1 cellular context compared by ENCODE assay signal in the genomic region with DNA sequence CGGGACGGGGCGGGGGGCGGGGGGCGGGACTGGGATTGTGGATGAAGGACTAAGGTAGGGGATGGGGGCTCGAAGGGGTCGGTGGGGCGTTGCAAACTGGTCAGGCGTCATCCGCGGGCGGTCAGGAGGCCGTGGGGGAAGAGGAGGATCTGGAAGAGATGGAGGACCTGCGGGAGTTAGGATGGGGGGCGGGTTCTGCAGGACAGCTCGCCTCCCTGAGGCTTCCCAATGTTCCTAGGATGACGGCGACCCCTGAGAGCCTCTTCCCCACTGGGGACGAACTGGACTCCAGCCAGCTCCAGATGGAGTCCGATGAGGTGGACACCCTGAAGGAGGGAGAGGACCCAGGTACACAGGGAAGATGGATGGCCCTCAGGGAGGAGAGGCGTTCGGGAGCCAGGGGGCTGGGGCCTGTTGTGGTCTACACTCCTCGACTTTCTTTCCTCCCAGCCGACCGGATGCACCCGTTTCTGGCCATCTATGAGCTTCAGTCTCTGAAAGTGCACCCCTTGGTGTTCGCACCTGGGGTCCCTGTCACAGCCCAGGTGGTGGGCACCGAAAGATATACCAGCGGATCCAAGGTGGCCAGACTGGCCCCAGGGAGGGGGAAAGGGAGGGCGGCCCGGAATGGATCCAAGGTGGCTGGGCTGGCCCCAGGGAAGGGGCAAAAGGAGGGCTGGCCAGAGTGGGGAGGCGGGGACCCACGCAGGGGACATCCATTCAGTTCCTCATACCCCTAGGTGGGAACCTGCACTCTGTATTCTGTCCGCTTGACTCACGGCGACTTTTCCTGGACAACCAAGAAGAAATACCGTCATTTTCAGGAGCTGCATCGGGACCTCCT.
TF ChIP-seq lines count a peak whose summit lies in the region.

No MANE protein-coding gene starts in this region.

TF ChIP-seq in endothelial cell of umbilical vein, 7 proteins besides CTCF, POLR2A, EP300 and RAD21:
- no peak for TF ChIP-seq POLR2AphosphoS5 (IDR thresholded peaks at IDR 0.05; ENCODE audit: insufficient read depth, low read depth, low read length)
- TF ChIP-seq GATA2 (IDR thresholded peaks at IDR 0.05; ENCODE audit: insufficient read depth, insufficient read length, low read depth, low read length) = no peak
- no peak for TF ChIP-seq JUN (IDR thresholded peaks at IDR 0.05; ENCODE audit: borderline replicate concordance, insufficient read depth, insufficient read length, low read depth)
- no peak for TF ChIP-seq MYC (IDR thresholded peaks at IDR 0.05; ENCODE audit: low read depth, low read length)
- TF ChIP-seq, protein P1, sequence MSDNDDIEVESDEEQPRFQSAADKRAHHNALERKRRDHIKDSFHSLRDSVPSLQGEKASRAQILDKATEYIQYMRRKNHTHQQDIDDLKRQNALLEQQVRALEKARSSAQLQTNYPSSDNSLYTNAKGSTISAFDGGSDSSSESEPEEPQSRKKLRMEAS (IDR thresholded peaks at IDR 0.05; ENCODE audit: insufficient read depth, insufficient read length) = no peak
- TF ChIP-seq FOS (IDR thresholded peaks at IDR 0.05; ENCODE audit: borderline replicate concordance, insufficient read depth, low read length) = no peak
- TF ChIP-seq EZH2 (IDR thresholded peaks at IDR 0.05; ENCODE audit: borderline replicate concordance, low read depth, low read length, severe bottlenecking) = no peak
TF ChIP-seq in endothelial cell of umbilical vein: peak in this region for 0.
